Comparison of ENCODE assay signal across 8 cellular contexts in the genomic region with DNA sequence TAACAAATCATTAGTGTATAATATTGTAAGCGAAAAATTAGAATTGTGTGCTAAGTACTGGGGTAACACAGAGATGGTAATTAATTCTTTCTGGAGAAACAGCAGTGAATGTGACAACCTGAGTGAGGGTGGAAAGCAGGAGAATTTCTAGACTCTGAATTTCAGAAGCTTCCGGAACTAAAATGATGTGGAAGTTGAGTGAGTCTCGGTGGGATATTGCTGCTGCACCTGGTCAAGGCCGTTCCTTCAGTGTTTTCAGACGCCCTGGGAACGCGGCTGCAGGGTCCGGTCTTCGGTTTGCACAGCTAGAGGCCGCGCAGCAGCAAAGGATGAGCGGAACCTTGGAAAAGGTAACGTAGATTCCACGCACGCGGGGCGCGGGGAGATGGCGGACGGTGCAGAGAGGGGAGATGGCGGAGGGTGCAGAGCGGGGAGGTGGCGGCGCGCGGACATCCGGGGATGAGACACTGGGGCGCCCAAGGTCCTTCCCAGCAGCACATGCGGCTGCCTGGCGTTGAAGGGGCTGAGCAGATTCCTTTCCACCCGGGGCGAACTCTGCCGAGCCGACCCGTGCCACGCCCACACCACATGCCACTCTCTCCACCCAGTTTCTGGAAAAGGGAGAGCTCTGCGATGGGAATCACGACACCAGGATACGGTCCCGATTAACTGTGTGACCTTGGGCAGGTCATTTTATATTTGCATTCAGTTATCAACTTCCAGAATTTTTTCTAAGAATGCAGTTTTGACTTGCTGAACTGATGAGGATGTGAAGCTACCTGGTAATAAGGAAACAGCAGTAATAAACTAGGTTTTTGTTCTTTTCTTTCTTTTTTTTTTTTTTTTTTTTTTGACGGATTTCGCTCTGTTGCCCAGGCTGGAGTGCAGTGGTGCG. TPM values are rescaled to one million over a fixed set of nuclear protein-coding genes. Genes with fewer than 3 reads are reported as not detected.
DNase-seq lines count a peak whose midpoint lies in the region; ATAC-seq and TF ChIP-seq lines count a peak whose summit lies in the region.

Gene MRPL48 (plus strand): TSS at position 232 of the 895 bp plus-strand sequence. CDS start 98 bp downstream, at position 330.

- peak within 1 kb of the TSS; percentile 99 for H2AFZ ChIP-seq in hepatocyte

- intact Hi-C loops in T-helper 2 cell treated with Interferon-gamma antibody and Interleukin-4, amounts not matched to agents 100 ng/mL and 5 ng/mL, for 36 hours (cut with micrococcal nuclease) = loop anchor here (1.0 to 10.0 kb wide), 6 partner anchors 9 to 1683 kb away; partner anchors contain the start of genes COA4, FAM168A, LAMTOR1 and PAAF1
- intact Hi-C loops in ascending aorta (cut with DNase I) = loop anchor here (5.0 to 10.0 kb wide), 4 partner anchors 36 to 387 kb away; partner anchors contain the start of genes C2CD3, COA4, FAM168A and PAAF1

- DNase-seq in NCI-H187 treated with DMSO at 0.1 percent for 48 hours (lab: John Stamatoyannopoulos, UW) = peak; percentile 81
- peak; percentile 36 to 93 for DNase-seq in ascending aorta (ENCODE audit: low spot score in 2 of 2)
- DNase-seq in hepatocyte (ENCODE audit: low spot score) = peak; percentile 95
- DNase-seq in renal cortical epithelial cell (ENCODE audit: low read depth) = peak; percentile 85

- ATAC-seq in HG02938 (IDR thresholded peaks at IDR 0.05; ENCODE audit: unreplicated experiment) (peak; percentile 81), GM18858 (IDR thresholded peaks at IDR 0.05; ENCODE audit: unreplicated experiment) (no peak)

- H3K36me3 ChIP-seq in ascending aorta (no peaks in the 10 kb centered on the region), hepatocyte (replicated peaks; ENCODE audit: insufficient read depth, low read depth) (no peaks in the 10 kb centered on the region)

- H3K4me3 ChIP-seq in ascending aorta (peak within 1 kb of the TSS; percentile 67 to 83), hepatocyte (peak within 1 kb of the TSS; percentile 51)

- peak within 1 kb of the TSS; percentile 85 for H3K4me2 ChIP-seq in hepatocyte

- TF ChIP-seq POLR2A in GM15510 (IDR thresholded peaks at IDR 0.05; ENCODE audit: borderline replicate concordance, extremely low read depth, insufficient read length) = peak; percentile 75

- H3K27me3 ChIP-seq in ascending aorta (no peaks in the 10 kb centered on the region), hepatocyte (no peaks in the 10 kb centered on the region)

- peak within 1 kb of the TSS; percentile 71 to 83 for H3K27ac ChIP-seq in ascending aorta
- H3K27ac ChIP-seq in hepatocyte = peak within 1 kb of the TSS; percentile 95

- H3K9me3 ChIP-seq in ascending aorta (no peaks in the 10 kb centered on the region), hepatocyte (ENCODE audit: low read depth) (no peaks in the 10 kb centered on the region)

- WGBS in hepatocyte (ENCODE audit: low lambda C conversion rate, missing lambda C conversion rate) = 3% methylated on average over 40 of the region's 43 CpGs

- no peaks in the 10 kb centered on the region for H3K9me2 ChIP-seq in hepatocyte (replicated peaks; ENCODE audit: insufficient read depth)

- peaks cover 24% of the 10 kb centered on the region for H3K79me2 ChIP-seq in hepatocyte

- TF ChIP-seq CTCF in ascending aorta (IDR thresholded peaks at IDR 0.05) = no peak
- TF ChIP-seq CTCF in hepatocyte (IDR thresholded peaks at IDR 0.05; ENCODE audit: poor library complexity) = no peak

- no peaks in the 10 kb centered on the region for H4K20me1 ChIP-seq in hepatocyte (ENCODE audit: insufficient read depth, poor library complexity, severe bottlenecking)

- H3K4me1 ChIP-seq in ascending aorta (peaks cover 0 to 12% of the 10 kb centered on the region in 2 donors), hepatocyte (ENCODE audit: insufficient read depth) (peaks cover 11% of the 10 kb centered on the region)

RNA-seq across cellular contexts. Expression of gene MRPL48, which starts in this region (rescaled TPM):
- 58.3 and 64.2 TPM in 2 replicates for total RNA-seq in T-helper 2 cell treated with Interferon-gamma antibody and Interleukin-4, amounts not matched to agents 100 ng/mL and 5 ng/mL, for 36 hours
- total RNA-seq in ascending aorta (not detected), hepatocyte (25.9 and 28.5 TPM in 2 replicates), renal cortical epithelial cell (17.7 and 22.1 TPM in 2 replicates)
- polyA plus RNA-seq in hepatocyte = 34.9 and 59.1 TPM in 2 replicates

Comparison
In these comparisons a context has a peak if more than half of its experiments do, and no peak if none do; other contexts are left out.
1. RNA of gene MRPL48 (total RNA-seq): 58.3 to 64.2 TPM in T-helper 2 cell treated with Interferon-gamma antibody and Interleukin-4, amounts not matched to agents 100 ng/mL and 5 ng/mL, for 36 hours, 25.9 to 28.5 TPM in hepatocyte and 17.7 to 22.1 TPM in renal cortical epithelial cell; not detected in ascending aorta (single experiment); every median in the first group is over 10 times any median in the second.
2. Peak in DNase-seq, H3K4me3 ChIP-seq and H3K27ac ChIP-seq in ascending aorta; RNA of the gene not detected or under 1 TPM.
3. Peak in every context shown above with its lines, with median percentiles within 50 percentile points of each other: DNase-seq.